Comparison of ENCODE assay signal across 13 cellular contexts in genomic region chr9:131263701-131264100, GRCh38. TPM values are rescaled to one million over a fixed set of nuclear protein-coding genes. Genes with fewer than 3 reads are reported as not detected.
DNase-seq lines count a peak whose midpoint lies in the region; ATAC-seq and TF ChIP-seq lines count a peak whose summit lies in the region.
"Had no signal": no experiment of that assay in that cellular context is flagged by ENCODE, and none has a peak within 500 bp of the region (broad histone marks: within the 10 kb centered on the region; RNA-seq: fewer than 3 reads in every experiment).

No MANE protein-coding gene starts in this region.

- H3K27ac Mint-ChIP-seq in activated naive CD4-positive, alpha-beta T cell treated with anti-CD3 and anti-CD28 coated beads, Interleukin-2, amount 10 ng/mL, durations not matched to agents 7 days and 5 days = peak overlapping the region; percentile 99
- peak overlapping the region; percentile 98 to 99 for H3K27ac Mint-ChIP-seq in T-cell

- peak overlapping the region; percentile 35 to 97 (median 81) for H3K27ac ChIP-seq in spleen
- H3K27ac ChIP-seq: GM23248 had no signal

- H3K27me3 ChIP-seq in spleen (replicated peaks in 1 of 7) = no peaks in the 10 kb centered on the region

- H3K4me3 Mint-ChIP-seq in activated naive CD4-positive, alpha-beta T cell treated with anti-CD3 and anti-CD28 coated beads, Interleukin-2, amount 10 ng/mL, durations not matched to agents 7 days and 5 days = peak overlapping the region; percentile 97
- peak overlapping the region; percentile 62 to 91 (median 71) for H3K4me3 Mint-ChIP-seq in T-cell

- POLR2A ChIA-PET in T-cell (lab: Charles Lee) = interaction anchor here (0.5 to 1.1 kb wide), 2 partner anchors 13 to 118 kb away, joined by 5 read pairs; no protein-coding TSS in a partner anchor

- WGBS in spleen, 5 donors = 63 to 86% (median 70%) methylated on average over 6 of the region's 6 CpGs

- ATAC-seq in T-cell (replicated peaks in 1 of 4) (no peak), HG03097 (IDR thresholded peaks at IDR 0.05; ENCODE audit: low FRiP score, unreplicated experiment) (no peak)

- H3K4me3 ChIP-seq in spleen = peak overlapping the region in 1 of 8 donors; percentile 32
- H3K4me3 ChIP-seq: GM23248 had no signal

- peaks cover 58% of the 10 kb centered on the region for H3K36me3 Mint-ChIP-seq in activated naive CD4-positive, alpha-beta T cell treated with anti-CD3 and anti-CD28 coated beads, Interleukin-2, amount 10 ng/mL, durations not matched to agents 7 days and 5 days
- H3K36me3 Mint-ChIP-seq in T-cell = peaks cover 27% of the 10 kb centered on the region

- H3K4me1 ChIP-seq in spleen = peaks cover 41 to 100% (median 72%) of the 10 kb centered on the region in 6 donors

- CTCF ChIA-PET in activated naive CD4-positive, alpha-beta T cell treated with anti-CD3 and anti-CD28 coated beads, Interleukin-2, amount 10 ng/mL, durations not matched to agents 7 days and 5 days (lab: Charles Lee) = interaction anchor here (1.1 kb wide), 2 partner anchors 87 to 469 kb away, joined by 3 to 5 read pairs; no protein-coding TSS in a partner anchor
- CTCF ChIA-PET in T-cell (lab: Charles Lee) = interaction anchor here (0.5 to 1.3 kb wide), 5 partner anchors 8 to 372 kb away, joined by 3 to 4 read pairs (median 3); no protein-coding TSS in a partner anchor

- TF ChIP-seq CTCF in spleen (IDR thresholded peaks at IDR 0.05 in 8 of 11, conservative IDR thresholded peaks at IDR 0.05 in 3 of 11) = no peak

- peaks cover 0 to 77% (median 32%) of the 10 kb centered on the region in 6 donors for H3K36me3 ChIP-seq in spleen

- H3K4me1 Mint-ChIP-seq in activated naive CD4-positive, alpha-beta T cell treated with anti-CD3 and anti-CD28 coated beads, Interleukin-2, amount 10 ng/mL, durations not matched to agents 7 days and 5 days = peaks cover 79% of the 10 kb centered on the region
- H3K4me1 Mint-ChIP-seq in T-cell = peaks cover 73 to 84% (median 82%) of the 10 kb centered on the region in 3 donors

- H3K9me3 Mint-ChIP-seq in activated naive CD4-positive, alpha-beta T cell treated with anti-CD3 and anti-CD28 coated beads, Interleukin-2, amount 10 ng/mL, durations not matched to agents 7 days and 5 days = no peaks in the 10 kb centered on the region
- no peaks in the 10 kb centered on the region for H3K9me3 Mint-ChIP-seq in T-cell

- H3K9me3 ChIP-seq in spleen = no peaks in the 10 kb centered on the region

- intact Hi-C loops in spleen (cut with DNase I; ENCODE audit: low total_unique reads) = no loop called here

- no peak for DNase-seq in activated naive CD4-positive, alpha-beta T cell treated with anti-CD3 and anti-CD28 coated beads, Interleukin-2, amount 10 ng/mL, durations not matched to agents 7 days and 5 days
- no peak for DNase-seq in activated naive CD4-positive, alpha-beta T cell treated with Interleukin-2 at 50 U/mL for 16 hours
- DNase-seq in T-cell (no peak), epidermal melanocyte (ENCODE audit: insufficient read length, low spot score) (peak; percentile 10), spleen (no peak), NCI-H2081 treated with DMSO at 0.1 percent for 48 hours (lab: John Stamatoyannopoulos, UW) (no peak), NCI-H526 treated with DMSO at 0.1 percent for 48 hours (lab: John Stamatoyannopoulos, UW) (no peak)
- DNase-seq: activated CD4-positive, alpha-beta T cell treated with anti-CD3 and anti-CD28 coated beads for 1 hour; central memory CD4-positive, alpha-beta T cell; foreskin fibroblast; GM23248; nucleus accumbens had no signal

- no peak for TF ChIP-seq POLR2A in spleen (IDR thresholded peaks at IDR 0.05)

- H3K27me3 Mint-ChIP-seq in activated naive CD4-positive, alpha-beta T cell treated with anti-CD3 and anti-CD28 coated beads, Interleukin-2, amount 10 ng/mL, durations not matched to agents 7 days and 5 days = no peaks in the 10 kb centered on the region
- no peaks in the 10 kb centered on the region for H3K27me3 Mint-ChIP-seq in T-cell

RNA-seq across cellular contexts. Expression of gene FAM78A, which starts 12.6 kb away (rescaled TPM):
- total RNA-seq in T-cell (100 to 1,000 TPM in 1 of 5 donors, 10 to 100 TPM in 4; 70.4 to 106 (median 98.4) TPM), spleen (10 to 100 TPM; 23.3 to 40.3 (median 32.3) TPM)
- 10 to 100 TPM; 17.0 to 26.1 (median 17.4) TPM for polyA plus RNA-seq in spleen

RNA-seq across cellular contexts. Expression of gene PLPP7, which starts 25.8 kb away (rescaled TPM):
- total RNA-seq in T-cell = under 1 TPM in 3 of 5 donors, not detected in 2; 0.13 to 0.58 (median 0.13) TPM
- 1 to 10 TPM; 2.3 to 3.8 (median 3.1) TPM for total RNA-seq in spleen
- 1 to 10 TPM; 1.1 to 2.1 (median 1.3) TPM for polyA plus RNA-seq in spleen
